ENCODE assay signal across 39 cellular contexts in genomic region chrX:136321532-136321931, GRCh38. TPM values are rescaled to one million over a fixed set of nuclear protein-coding genes. Genes with fewer than 3 reads are reported as not detected.
"Had no signal": no experiment of that assay in that cellular context is flagged by ENCODE, and none has a peak within 500 bp of the region (broad histone marks: within the 10 kb centered on the region; RNA-seq: fewer than 3 reads in every experiment).

No MANE protein-coding gene starts in this region.

- H3K36me3 ChIP-seq: adrenal gland, ascending aorta, brain microvascular endothelial cell, esophagus squamous epithelium, gastroesophageal sphincter had no signal

- H3K36me3 Mint-ChIP-seq: activated CD4-positive, alpha-beta memory T cell treated with anti-CD3 and anti-CD28 coated beads for 36 hours; activated CD8-positive, alpha-beta memory T cell treated with anti-CD3 and anti-CD28 coated beads, Interleukin-2, amount 10 ng/mL, durations not matched to agents 7 days and 5 days; activated naive CD4-positive, alpha-beta T cell treated with anti-CD3 and anti-CD28 coated beads, Interleukin-2, amount 50 U/mL, for 24 hours; activated naive CD8-positive, alpha-beta T cell treated with anti-CD3 and anti-CD28 coated beads for 36 hours had no signal

- H3K4me3 ChIP-seq: adrenal gland, ascending aorta, esophagus squamous epithelium, gastroesophageal sphincter had no signal

- FAIRE-seq: colon had no signal

- H3K4me3 Mint-ChIP-seq: activated CD4-positive, alpha-beta memory T cell treated with anti-CD3 and anti-CD28 coated beads for 36 hours; activated CD4-positive, alpha-beta T cell treated with anti-CD3 and anti-CD28 coated beads for 36 hours; activated CD4-positive, alpha-beta T cell treated with anti-CD3 and anti-CD28 coated beads, Interleukin-2, amount 10 ng/mL, durations not matched to agents 24 days and 14 days; activated CD8-positive, alpha-beta memory T cell treated with anti-CD3 and anti-CD28 coated beads, Interleukin-2, amount 10 ng/mL, durations not matched to agents 7 days and 5 days; activated CD8-positive, alpha-beta T cell treated with anti-CD3 and anti-CD28 coated beads, Interleukin-2, amount 10 ng/mL, durations not matched to agents 7 days and 5 days; activated naive CD4-positive, alpha-beta T cell treated with anti-CD3 and anti-CD28 coated beads, Interleukin-2, amount 50 U/mL, for 24 hours; activated naive CD8-positive, alpha-beta T cell treated with anti-CD3 and anti-CD28 coated beads for 36 hours; activated naive CD8-positive, alpha-beta T cell treated with anti-CD3 and anti-CD28 coated beads, Interleukin-2, amount 50 U/mL, for 24 hours; activated T-cell treated with anti-CD3 and anti-CD28 coated beads, Interleukin-2, amount 50 U/mL, for 24 hours; activated T-helper 17 cell treated with anti-CD3 and anti-CD28 coated beads, Interleukin-2, amount 50 U/mL, for 72 hours; effector memory CD8-positive, alpha-beta T cell; T-helper 17 cell; T-helper 2 cell treated with Interferon-gamma antibody and Interleukin-4, amounts not matched to agents 5 μg/mL and 100 μg/mL, for 36 hours had no signal

- DNase-seq: activated CD4-positive, alpha-beta memory T cell treated with anti-CD3 and anti-CD28 coated beads for 36 hours; activated CD4-positive, alpha-beta T cell treated with anti-CD3 and anti-CD28 coated beads for 36 hours; activated CD4-positive, alpha-beta T cell treated with anti-CD3 and anti-CD28 coated beads, Interleukin-2, amount 10 ng/mL, durations not matched to agents 24 days and 14 days; activated CD4-positive, CD25-positive, alpha-beta regulatory T cell; activated CD4-positive, CD25-positive, alpha-beta regulatory T cell treated with anti-CD3 and anti-CD28 coated beads, Interleukin-2, amount 50 U/mL, for 72 hours; activated CD8-positive, alpha-beta memory T cell treated with anti-CD3 and anti-CD28 coated beads, Interleukin-2, amount 10 ng/mL, durations not matched to agents 7 days and 5 days; activated CD8-positive, alpha-beta memory T cell treated with anti-CD3 and anti-CD28 coated beads, Interleukin-2, amount 50 U/mL, for 48 hours; activated CD8-positive, alpha-beta T cell treated with anti-CD3 and anti-CD28 coated beads, Interleukin-2, amount 10 ng/mL, durations not matched to agents 7 days and 5 days; activated effector memory CD4-positive, alpha-beta T cell treated with Interleukin-2 at 50 U/mL for 16 hours; activated gamma-delta T cell treated with Interleukin-2 at 50 U/mL for 16 hours; activated naive CD4-positive, alpha-beta T cell treated with Interleukin-2 at 50 U/mL for 16 hours; activated naive CD8-positive, alpha-beta T cell treated with anti-CD3 and anti-CD28 coated beads for 36 hours; activated naive CD8-positive, alpha-beta T cell treated with anti-CD3 and anti-CD28 coated beads, Interleukin-2, amount 50 U/mL, for 24 hours; activated T-cell treated with anti-CD3 and anti-CD28 coated beads for 4 hours; activated T-cell treated with anti-CD3 and anti-CD28 coated beads, Interleukin-2, amount 50 U/mL, for 24 hours; adrenal gland; amygdala; brain microvascular endothelial cell; caudate nucleus; cortex of kidney; dermis blood vessel endothelial cell; effector CD4-positive, alpha-beta T cell; effector memory CD8-positive, alpha-beta T cell; erythroblast; esophagus squamous epithelium; foreskin melanocyte; hippocampal formation; T-helper 1 cell; T-helper 17 cell; T1000 had no signal

- H3K4me1 Mint-ChIP-seq: activated CD4-positive, alpha-beta T cell treated with anti-CD3 and anti-CD28 coated beads for 36 hours; activated CD4-positive, alpha-beta T cell treated with anti-CD3 and anti-CD28 coated beads, Interleukin-2, amount 10 ng/mL, durations not matched to agents 24 days and 14 days; activated CD8-positive, alpha-beta memory T cell treated with anti-CD3 and anti-CD28 coated beads, Interleukin-2, amount 10 ng/mL, durations not matched to agents 7 days and 5 days; activated naive CD4-positive, alpha-beta T cell treated with anti-CD3 and anti-CD28 coated beads, Interleukin-2, amount 50 U/mL, for 24 hours; activated naive CD8-positive, alpha-beta T cell treated with anti-CD3 and anti-CD28 coated beads for 36 hours; activated naive CD8-positive, alpha-beta T cell treated with anti-CD3 and anti-CD28 coated beads, Interleukin-2, amount 50 U/mL, for 24 hours; activated T-helper 17 cell treated with anti-CD3 and anti-CD28 coated beads, Interleukin-2, amount 50 U/mL, for 72 hours; T-helper 17 cell had no signal

- H3K27ac Mint-ChIP-seq: activated CD4-positive, alpha-beta memory T cell treated with anti-CD3 and anti-CD28 coated beads for 36 hours; activated CD4-positive, alpha-beta T cell treated with anti-CD3 and anti-CD28 coated beads for 36 hours; activated CD4-positive, alpha-beta T cell treated with anti-CD3 and anti-CD28 coated beads, Interleukin-2, amount 10 ng/mL, durations not matched to agents 24 days and 14 days; activated CD8-positive, alpha-beta memory T cell treated with anti-CD3 and anti-CD28 coated beads, Interleukin-2, amount 10 ng/mL, durations not matched to agents 7 days and 5 days; activated CD8-positive, alpha-beta T cell treated with anti-CD3 and anti-CD28 coated beads, Interleukin-2, amount 10 ng/mL, durations not matched to agents 7 days and 5 days; activated naive CD4-positive, alpha-beta T cell treated with anti-CD3 and anti-CD28 coated beads, Interleukin-2, amount 50 U/mL, for 24 hours; activated naive CD8-positive, alpha-beta T cell treated with anti-CD3 and anti-CD28 coated beads for 36 hours; activated naive CD8-positive, alpha-beta T cell treated with anti-CD3 and anti-CD28 coated beads, Interleukin-2, amount 50 U/mL, for 24 hours; activated T-cell treated with anti-CD3 and anti-CD28 coated beads, Interleukin-2, amount 50 U/mL, for 24 hours; activated T-helper 17 cell treated with anti-CD3 and anti-CD28 coated beads, Interleukin-2, amount 50 U/mL, for 72 hours; effector memory CD8-positive, alpha-beta T cell; T-helper 17 cell; T-helper 2 cell treated with Interferon-gamma antibody and Interleukin-4, amounts not matched to agents 5 μg/mL and 100 μg/mL, for 36 hours had no signal

- H3K9me3 Mint-ChIP-seq: activated CD4-positive, alpha-beta memory T cell treated with anti-CD3 and anti-CD28 coated beads for 36 hours; activated CD4-positive, alpha-beta T cell treated with anti-CD3 and anti-CD28 coated beads, Interleukin-2, amount 10 ng/mL, durations not matched to agents 24 days and 14 days; activated naive CD4-positive, alpha-beta T cell treated with anti-CD3 and anti-CD28 coated beads, Interleukin-2, amount 50 U/mL, for 24 hours; activated naive CD8-positive, alpha-beta T cell treated with anti-CD3 and anti-CD28 coated beads for 36 hours; activated naive CD8-positive, alpha-beta T cell treated with anti-CD3 and anti-CD28 coated beads, Interleukin-2, amount 50 U/mL, for 24 hours; activated T-cell treated with anti-CD3 and anti-CD28 coated beads, Interleukin-2, amount 50 U/mL, for 24 hours; activated T-helper 17 cell treated with anti-CD3 and anti-CD28 coated beads, Interleukin-2, amount 50 U/mL, for 72 hours; effector memory CD8-positive, alpha-beta T cell; T-helper 2 cell treated with Interferon-gamma antibody and Interleukin-4, amounts not matched to agents 5 μg/mL and 100 μg/mL, for 36 hours had no signal

- H3K9me3 ChIP-seq: adrenal gland, ascending aorta, esophagus squamous epithelium, gastroesophageal sphincter had no signal

- H3K27ac ChIP-seq: adrenal gland, ascending aorta, brain microvascular endothelial cell, esophagus squamous epithelium, gastroesophageal sphincter had no signal

- H3K27me3 ChIP-seq: ascending aorta, brain microvascular endothelial cell, esophagus squamous epithelium, gastroesophageal sphincter had no signal

- H3K27me3 Mint-ChIP-seq: activated CD4-positive, alpha-beta memory T cell treated with anti-CD3 and anti-CD28 coated beads for 36 hours; activated CD4-positive, alpha-beta T cell treated with anti-CD3 and anti-CD28 coated beads for 36 hours; activated CD4-positive, alpha-beta T cell treated with anti-CD3 and anti-CD28 coated beads, Interleukin-2, amount 10 ng/mL, durations not matched to agents 24 days and 14 days; activated naive CD4-positive, alpha-beta T cell treated with anti-CD3 and anti-CD28 coated beads, Interleukin-2, amount 50 U/mL, for 24 hours; activated naive CD8-positive, alpha-beta T cell treated with anti-CD3 and anti-CD28 coated beads for 36 hours; activated naive CD8-positive, alpha-beta T cell treated with anti-CD3 and anti-CD28 coated beads, Interleukin-2, amount 50 U/mL, for 24 hours; activated T-helper 17 cell treated with anti-CD3 and anti-CD28 coated beads, Interleukin-2, amount 50 U/mL, for 72 hours; effector memory CD8-positive, alpha-beta T cell; T-helper 17 cell had no signal

- H3K4me1 ChIP-seq: adrenal gland, ascending aorta, esophagus squamous epithelium, gastroesophageal sphincter had no signal

RNA-seq across cellular contexts. Expression of gene ADGRG4, which starts 20.8 kb away (rescaled TPM):
- total RNA-seq: activated CD4-positive, alpha-beta memory T cell treated with anti-CD3 and anti-CD28 coated beads for 36 hours; activated CD4-positive, alpha-beta T cell treated with anti-CD3 and anti-CD28 coated beads for 36 hours; activated CD4-positive, alpha-beta T cell treated with anti-CD3 and anti-CD28 coated beads, Interleukin-2, amount 10 ng/mL, durations not matched to agents 24 days and 14 days; activated CD8-positive, alpha-beta memory T cell treated with anti-CD3 and anti-CD28 coated beads for 36 hours; activated CD8-positive, alpha-beta memory T cell treated with anti-CD3 and anti-CD28 coated beads, Interleukin-2, amount 10 ng/mL, durations not matched to agents 7 days and 5 days; activated CD8-positive, alpha-beta T cell treated with anti-CD3 and anti-CD28 coated beads, Interleukin-2, amount 10 ng/mL, durations not matched to agents 7 days and 5 days; activated naive CD8-positive, alpha-beta T cell treated with anti-CD3 and anti-CD28 coated beads for 36 hours; activated T-helper 17 cell treated with anti-CD3 and anti-CD28 coated beads, Interleukin-2, amount 50 U/mL, for 72 hours; dermis blood vessel endothelial cell; fibroblast of lung; fibroblast of villous mesenchyme; T-helper 17 cell had no signal
